In genomic region chr3:2484162-2485026, GRCh38 we compare ENCODE assay signal across 26 cellular contexts.
"Had no signal": no experiment of that assay in that cellular context is flagged by ENCODE, and none has a peak within 500 bp of the region (broad histone marks: within the 10 kb centered on the region; RNA-seq: fewer than 3 reads in every experiment).

No MANE protein-coding gene starts in this region.

- DNase-seq: cerebellar nuclear complex; dermis blood vessel endothelial cell; esophagus squamous epithelium; foreskin fibroblast; glutamatergic neuron; lower lobe of right lung; midbrain; occipital lobe; spleen; stimulated activated CD4-positive, alpha-beta T cell treated with anti-CD3 and anti-CD28 coated beads, Interleukin-15, amount 100 ng/mL, for 24 hours; stimulated activated CD4-positive, alpha-beta T cell treated with anti-CD3 and anti-CD28 coated beads, Interleukin-1b, Interleukin-23, amount 100 ng/mL, for 48 hours; stimulated activated CD4-positive, alpha-beta T cell treated with anti-CD3 and anti-CD28 coated beads, Interleukin-4, amount 100 ng/mL, for 4 hours; stimulated activated naive CD4-positive, alpha-beta T cell; thyroid gland; uterus had no signal

- H3K4me3 ChIP-seq: esophagus squamous epithelium, gastroesophageal sphincter, hepatocyte, lower lobe of right lung, neural progenitor cell, pancreas, spleen, suprapubic skin, thyroid gland, uterus had no signal

- H3K9ac ChIP-seq: neural progenitor cell had no signal

- H3K4me2 ChIP-seq: hepatocyte, neural progenitor cell had no signal

- H3K27ac ChIP-seq: esophagus squamous epithelium, gastroesophageal sphincter, hepatocyte, lower lobe of right lung, neural progenitor cell, pancreas, spleen, suprapubic skin, thyroid gland, uterus had no signal

- H3K36me3 Mint-ChIP-seq: memory B cell; natural killer cell treated with Interleukin-12 subunit alpha and Interleukin-12 subunit beta and Interleukin-15 and Interleukin-18, amount 100 ng/mL, for 72 hours; type B pancreatic cell had no signal

- H3K4me1 ChIP-seq: esophagus squamous epithelium, gastroesophageal sphincter, lower lobe of right lung, neural progenitor cell, pancreas, spleen, suprapubic skin, thyroid gland, uterus had no signal

- H3K9me3 ChIP-seq: esophagus squamous epithelium, lower lobe of right lung, pancreas, suprapubic skin, thyroid gland, uterus had no signal

- ATAC-seq: gastroesophageal sphincter; left lobe of liver; natural killer cell treated with Interleukin-12 subunit alpha and Interleukin-12 subunit beta and Interleukin-15 and Interleukin-18, amount 100 ng/mL, for 72 hours; pancreas; sciatic nerve had no signal

- H3K27me3 ChIP-seq: esophagus squamous epithelium, gastroesophageal sphincter, hepatocyte, neural progenitor cell, pancreas, spleen, suprapubic skin, thyroid gland, uterus had no signal

- H3K36me3 ChIP-seq: esophagus squamous epithelium, gastroesophageal sphincter, lower lobe of right lung, neural progenitor cell, pancreas, spleen, suprapubic skin, thyroid gland, uterus had no signal

- H3K27ac Mint-ChIP-seq: memory B cell; natural killer cell treated with Interleukin-12 subunit alpha and Interleukin-12 subunit beta and Interleukin-15 and Interleukin-18, amount 100 ng/mL, for 72 hours; neural progenitor cell; progenitor cell of endocrine pancreas; type B pancreatic cell had no signal

- H2AFZ ChIP-seq: hepatocyte, neural progenitor cell had no signal
